In the genomic region with DNA sequence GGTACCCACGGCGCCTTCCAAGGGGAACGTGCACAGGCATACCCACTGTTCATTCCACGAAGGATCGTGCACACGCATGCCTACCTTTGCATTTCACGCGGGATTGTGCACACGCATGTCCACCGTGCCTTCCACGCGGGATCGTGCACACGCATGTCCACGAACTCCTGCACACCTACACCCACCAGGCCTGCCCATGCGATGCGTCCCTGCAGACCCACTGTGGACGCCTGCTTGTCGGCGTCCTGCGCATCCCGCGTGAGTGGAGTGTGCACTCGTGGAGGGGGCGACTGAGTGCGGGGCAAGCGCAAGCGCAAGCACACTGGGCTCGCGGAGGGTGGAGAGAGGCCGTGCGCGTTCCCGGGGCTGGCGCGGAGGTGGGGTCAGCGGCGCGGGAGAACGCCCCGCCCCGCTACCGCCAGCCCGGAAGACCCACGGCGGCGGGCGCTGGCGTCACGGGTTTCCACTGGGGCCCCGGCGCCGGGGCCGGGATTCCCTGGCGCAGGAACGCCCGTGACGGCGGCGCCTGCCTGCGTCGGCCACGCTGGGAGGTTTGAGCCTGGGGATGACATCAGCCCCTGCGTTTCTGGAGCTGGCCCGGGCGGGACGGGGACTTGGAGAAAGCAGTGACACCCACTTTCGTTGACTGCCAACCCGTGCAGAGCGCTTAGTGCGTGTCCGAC, we compare ENCODE assay signal across 8 cellular contexts. TPM values are rescaled to one million over a fixed set of nuclear protein-coding genes. Genes with fewer than 3 reads are reported as not detected.
DNase-seq lines count a peak whose midpoint lies in the region; ATAC-seq and TF ChIP-seq lines count a peak whose summit lies in the region.

No MANE protein-coding gene starts in this region.

- H3K4me1 ChIP-seq in HCT116 (ENCODE audit: control insufficient read depth in 1 of 2, insufficient read depth in 2 of 2, low read length in 2 of 2), result peaks cover 37 to 72% of the 10 kb centered on the region in 2 experiments
- peaks cover 25% of the 10 kb centered on the region for H3K4me1 ChIP-seq in hepatocyte (ENCODE audit: insufficient read depth)

- peak overlapping the region; percentile 71 for H3K9ac ChIP-seq in HCT116 (ENCODE audit: low read length)

- H3K27ac ChIP-seq in HCT116 (ENCODE audit: low read depth, low read length) (peak overlapping the region; percentile 69), hepatocyte (peak overlapping the region; percentile 88)

- 17% methylated on average over 63 of the region's 72 CpGs for WGBS in hepatocyte (ENCODE audit: low lambda C conversion rate, missing lambda C conversion rate)

- DNase-seq in C1 segment of cervical spinal cord (lab: John Stamatoyannopoulos, UW), result peak in 12 of 14 donors; percentile 19 to 78 (median 47)
- DNase-seq in HCT116 (ENCODE audit: low read depth, low spot score), result no peak
- DNase-seq in T follicular helper cell (ENCODE audit: low read depth), result peak; percentile 52
- DNase-seq in astrocyte of the hippocampus (ENCODE audit: low read depth, low spot score), result peak; percentile 92
- DNase-seq in hepatocyte (ENCODE audit: low spot score), result peak; percentile 93
- DNase-seq in progenitor cell of endocrine pancreas (ENCODE audit: low spot score, unreplicated experiment), result peak; percentile 25
- no peak for DNase-seq in SKM-1 (lab: John Stamatoyannopoulos, UW; ENCODE audit: unreplicated experiment)
- no peak for DNase-seq in MG63

- H3K9me2 ChIP-seq in HCT116 (ENCODE audit: insufficient read depth), result no peaks in the 10 kb centered on the region
- no peaks in the 10 kb centered on the region for H3K9me2 ChIP-seq in hepatocyte (replicated peaks; ENCODE audit: insufficient read depth)

- H4K20me1 ChIP-seq in HCT116 (ENCODE audit: insufficient read depth) (no peaks in the 10 kb centered on the region), hepatocyte (ENCODE audit: insufficient read depth, poor library complexity, severe bottlenecking) (no peaks in the 10 kb centered on the region)

- H3K79me2 ChIP-seq in HCT116 (ENCODE audit: insufficient read depth, low read length), result no peaks in the 10 kb centered on the region
- no peaks in the 10 kb centered on the region for H3K79me2 ChIP-seq in hepatocyte

- H3K4me1 Mint-ChIP-seq in progenitor cell of endocrine pancreas (ENCODE audit: low read depth), result peaks cover 6% of the 10 kb centered on the region

- H3K27me3 ChIP-seq in HCT116 (ENCODE audit: insufficient read depth, low read length), result no peaks in the 10 kb centered on the region
- peaks cover 6% of the 10 kb centered on the region for H3K27me3 ChIP-seq in hepatocyte
- no peaks in the 10 kb centered on the region for H3K27me3 ChIP-seq in MG63

- H3K36me3 ChIP-seq in HCT116 (ENCODE audit: control insufficient read depth in 1 of 2, insufficient read depth in 2 of 2, low read length in 2 of 2), result no peaks in the 10 kb centered on the region
- no peaks in the 10 kb centered on the region for H3K36me3 ChIP-seq in hepatocyte (replicated peaks; ENCODE audit: insufficient read depth, low read depth)
- no peaks in the 10 kb centered on the region for H3K36me3 ChIP-seq in MG63

- H3K27me3 Mint-ChIP-seq in progenitor cell of endocrine pancreas, result peaks cover 32% of the 10 kb centered on the region

- ATAC-seq in HCT116, result peak; percentile 69

- no peak overlapping the region for H3K27ac Mint-ChIP-seq in progenitor cell of endocrine pancreas

- peak overlapping the region; percentile 67 for H3K4me3 Mint-ChIP-seq in progenitor cell of endocrine pancreas (ENCODE audit: low read depth)

- H3K4me3 ChIP-seq in HCT116 (replicated peaks in 1 of 2; ENCODE audit: low read depth in 1 of 2, low read length in 2 of 2) (peak overlapping the region; percentile 54 to 66), hepatocyte (peak overlapping the region; percentile 41), MG63 (no peak overlapping the region)

- no TSS peak for BruUV-seq in HCT116 (replicated peaks; lab: Mats Ljungman, UMichigan)

- TF ChIP-seq RAD21 in HCT116 (IDR thresholded peaks at IDR 0.05; ENCODE audit: low read depth), result no peak

- intact Hi-C loops in HCT116 (cut with micrococcal nuclease), result no loop called here

- H3K9me3 Mint-ChIP-seq in progenitor cell of endocrine pancreas (ENCODE audit: low read depth), result no peaks in the 10 kb centered on the region

- RAD21 ChIA-PET in HCT116 (lab: Charles Lee; ENCODE audit: low non-redundant PET in 1 of 2, low total read pairs in 2 of 2, uncharacterized antibody in 2 of 2, unreplicated experiment in 2 of 2), result no interaction called here

- H3K9me3 ChIP-seq in HCT116 (ENCODE audit: control insufficient read depth in 1 of 2, insufficient read depth in 1 of 2, low read depth in 1 of 2, low read length in 2 of 2) (0 out of 4 replicates have a peak, but pooled peaks cover 0 to 2% of the 10 kb centered on the region in 2 experiments), hepatocyte (ENCODE audit: low read depth) (no peaks in the 10 kb centered on the region), MG63 (no peaks in the 10 kb centered on the region)

- H2AFZ ChIP-seq in HCT116 (ENCODE audit: low read depth, low read length, poor library complexity, severe bottlenecking), result peak overlapping the region; percentile 3
- H2AFZ ChIP-seq in hepatocyte, result peak overlapping the region; percentile 61

- no peak for TF ChIP-seq POLR2A in HCT116 (IDR thresholded peaks at IDR 0.05; ENCODE audit: borderline replicate concordance, extremely low read depth, insufficient read depth, insufficient read length)

- H3K4me2 ChIP-seq in HCT116 (ENCODE audit: low read length) (peak overlapping the region; percentile 99), hepatocyte (peak overlapping the region; percentile 95)

- TF ChIP-seq CTCF in HCT116 (IDR thresholded peaks at IDR 0.05 in 2 of 3, conservative IDR thresholded peaks at IDR 0.05 in 1 of 3; ENCODE audit: borderline replicate concordance in 1 of 3, insufficient read depth in 1 of 3, low read depth in 2 of 3, low read length in 2 of 3) (no peak), hepatocyte (IDR thresholded peaks at IDR 0.05; ENCODE audit: poor library complexity) (no peak), progenitor cell of endocrine pancreas (IDR thresholded peaks at IDR 0.05; ENCODE audit: unreplicated experiment) (no peak)

- H3K36me3 Mint-ChIP-seq in progenitor cell of endocrine pancreas (ENCODE audit: insufficient read depth), result no peaks in the 10 kb centered on the region

- CTCF ChIA-PET in HCT116 (lab: Charles Lee), result interaction anchor here (1.0 to 2.6 kb wide), 3 partner anchors 9 to 116 kb away, joined by 4 to 7 read pairs (median 7); no protein-coding TSS in a partner anchor

- POLR2A ChIA-PET in HCT116 (lab: Charles Lee), result interaction anchor here (1.7 to 4.9 kb wide), 2 partner anchors 9 to 18 kb away, joined by 9 to 46 read pairs; a partner anchor contains a TSS

TF ChIP-seq in HCT116, 20 proteins besides CTCF, POLR2A, EP300 and RAD21:
- no peak for TF ChIP-seq ZFX (IDR thresholded peaks at IDR 0.05)
- TF ChIP-seq YY1 (IDR thresholded peaks at IDR 0.05; ENCODE audit: extremely low read depth, insufficient replicate concordance, low read depth, low read length), result no peak
- TF ChIP-seq ELF1 (IDR thresholded peaks at IDR 0.05; ENCODE audit: borderline replicate concordance, low read depth), result no peak
- no peak for TF ChIP-seq CBX3 (IDR thresholded peaks at IDR 0.05; ENCODE audit: low read depth)
- TF ChIP-seq JUND (IDR thresholded peaks at IDR 0.05), result no peak
- TF ChIP-seq, protein P1, sequence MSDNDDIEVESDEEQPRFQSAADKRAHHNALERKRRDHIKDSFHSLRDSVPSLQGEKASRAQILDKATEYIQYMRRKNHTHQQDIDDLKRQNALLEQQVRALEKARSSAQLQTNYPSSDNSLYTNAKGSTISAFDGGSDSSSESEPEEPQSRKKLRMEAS (IDR thresholded peaks at IDR 0.05), result no peak; the same call in 1 of the 2 replicates
- TF ChIP-seq, protein P2, sequence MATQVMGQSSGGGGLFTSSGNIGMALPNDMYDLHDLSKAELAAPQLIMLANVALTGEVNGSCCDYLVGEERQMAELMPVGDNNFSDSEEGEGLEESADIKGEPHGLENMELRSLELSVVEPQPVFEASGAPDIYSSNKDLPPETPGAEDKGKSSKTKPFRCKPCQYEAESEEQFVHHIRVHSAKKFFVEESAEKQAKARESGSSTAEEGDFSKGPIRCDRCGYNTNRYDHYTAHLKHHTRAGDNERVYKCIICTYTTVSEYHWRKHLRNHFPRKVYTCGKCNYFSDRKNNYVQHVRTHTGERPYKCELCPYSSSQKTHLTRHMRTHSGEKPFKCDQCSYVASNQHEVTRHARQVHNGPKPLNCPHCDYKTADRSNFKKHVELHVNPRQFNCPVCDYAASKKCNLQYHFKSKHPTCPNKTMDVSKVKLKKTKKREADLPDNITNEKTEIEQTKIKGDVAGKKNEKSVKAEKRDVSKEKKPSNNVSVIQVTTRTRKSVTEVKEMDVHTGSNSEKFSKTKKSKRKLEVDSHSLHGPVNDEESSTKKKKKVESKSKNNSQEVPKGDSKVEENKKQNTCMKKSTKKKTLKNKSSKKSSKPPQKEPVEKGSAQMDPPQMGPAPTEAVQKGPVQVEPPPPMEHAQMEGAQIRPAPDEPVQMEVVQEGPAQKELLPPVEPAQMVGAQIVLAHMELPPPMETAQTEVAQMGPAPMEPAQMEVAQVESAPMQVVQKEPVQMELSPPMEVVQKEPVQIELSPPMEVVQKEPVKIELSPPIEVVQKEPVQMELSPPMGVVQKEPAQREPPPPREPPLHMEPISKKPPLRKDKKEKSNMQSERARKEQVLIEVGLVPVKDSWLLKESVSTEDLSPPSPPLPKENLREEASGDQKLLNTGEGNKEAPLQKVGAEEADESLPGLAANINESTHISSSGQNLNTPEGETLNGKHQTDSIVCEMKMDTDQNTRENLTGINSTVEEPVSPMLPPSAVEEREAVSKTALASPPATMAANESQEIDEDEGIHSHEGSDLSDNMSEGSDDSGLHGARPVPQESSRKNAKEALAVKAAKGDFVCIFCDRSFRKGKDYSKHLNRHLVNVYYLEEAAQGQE (IDR thresholded peaks at IDR 0.05; ENCODE audit: low read depth), result no peak
TF ChIP-seq in HCT116: peak in this region for 0.

RNA-seq across cellular contexts. Expression of a gene that starts 18.7 kb away (rescaled TPM):
- 37.9 TPM for total RNA-seq in HCT116 (2021; ENCODE audit: unreplicated experiment)
- polyA plus RNA-seq in HCT116 (2012), result 40.1 and 61.8 TPM in 2 replicates
- 126 and 129 TPM in 2 replicates for total RNA-seq in hepatocyte
- 229 and 299 TPM in 2 replicates for polyA plus RNA-seq in hepatocyte
- total RNA-seq in progenitor cell of endocrine pancreas, result 4.9 and 5.1 TPM in 2 replicates
- total RNA-seq in MG63 (2014; rRNA removed; shearing (Covaris generic); ENCODE audit: low replicate concordance), result 36.4 and 48.7 TPM in 2 replicates

RNA-seq across cellular contexts. Expression of a gene that starts 37.8 kb away (rescaled TPM):
- total RNA-seq in HCT116 (2021; ENCODE audit: unreplicated experiment), result 228 TPM
- 166 and 204 TPM in 2 replicates for polyA plus RNA-seq in HCT116 (2012)
- total RNA-seq in hepatocyte, result 44.7 and 48.4 TPM in 2 replicates
- 28.9 and 42.0 TPM in 2 replicates for polyA plus RNA-seq in hepatocyte
- total RNA-seq in progenitor cell of endocrine pancreas, result 90.0 and 93.6 TPM in 2 replicates
- total RNA-seq in MG63 (2014; rRNA removed; shearing (Covaris generic); ENCODE audit: low replicate concordance), result 124 and 171 TPM in 2 replicates

Comparison
In these comparisons a context has a peak if more than half of its experiments do, and no peak if none do; other contexts are left out.
1. DNase-seq: peak in C1 segment of cervical spinal cord (12 of 14), T follicular helper cell (single experiment), astrocyte of the hippocampus (single experiment), hepatocyte (single experiment) and progenitor cell of endocrine pancreas (single experiment); none in HCT116 (single experiment), SKM-1 (single experiment) and MG63 (single experiment).